Comparison of ENCODE assay signal across 13 cellular contexts in genomic region chr10:24519950-24520349, GRCh38.
A peak's percentile ranks its signal among the peaks of the same experiment; 100 is the strongest.
DNase-seq lines count a peak whose midpoint lies in the region; ATAC-seq and TF ChIP-seq lines count a peak whose summit lies in the region.
"Had no signal": no experiment of that assay in that cellular context is flagged by ENCODE, and none has a peak within 500 bp of the region (broad histone marks: within the 10 kb centered on the region; RNA-seq: fewer than 3 reads in every experiment).

No MANE protein-coding gene starts in this region.

- H3K36me3 Mint-ChIP-seq in T-cell, result no peaks in the 10 kb centered on the region
- H3K36me3 Mint-ChIP-seq: naive B cell had no signal

- DNase-seq in T-cell (peak in 32 of 34 experiments; percentile 3 to 70 (median 48)), EL (no peak)
- peak; percentile 12 for DNase-seq in activated naive CD4-positive, alpha-beta T cell treated with Interleukin-2 at 50 U/mL for 16 hours
- peak; percentile 5 to 11 for DNase-seq in stimulated activated CD4-positive, alpha-beta T cell treated with anti-CD3 and anti-CD28 coated beads, Interleukin-15, amount 100 ng/mL, for 48 hours (ENCODE audit: low read depth in 2 of 2)
- DNase-seq: caudate nucleus, DMS53, KG1, naive B cell, NCI-H774 had no signal

- no peak for TF ChIP-seq POLR2A in GM18505 (IDR thresholded peaks at IDR 0.05; ENCODE audit: borderline replicate concordance, extremely low read depth, insufficient read depth, insufficient read length)

- peaks cover 12 to 14% (median 13%) of the 10 kb centered on the region in 3 donors for H3K4me1 Mint-ChIP-seq in T-cell

- POLR2A ChIA-PET in T-cell (lab: Charles Lee), result interaction anchor here (0.5 to 0.7 kb wide), 2 partner anchors 103 to 1481 kb away, joined by 3 to 5 read pairs; no protein-coding TSS in a partner anchor

- no peaks in the 10 kb centered on the region for H3K9me3 Mint-ChIP-seq in T-cell

- ATAC-seq in GM19351 (IDR thresholded peaks at IDR 0.05; ENCODE audit: unreplicated experiment) (peak; percentile 44), T-cell (replicated peaks in 1 of 4) (peak; percentile 46 to 95 (median 61)), GM21717 (IDR thresholded peaks at IDR 0.05; ENCODE audit: unreplicated experiment) (no peak), HG03469 (IDR thresholded peaks at IDR 0.05; ENCODE audit: unreplicated experiment) (no peak), GM18505 (IDR thresholded peaks at IDR 0.05; ENCODE audit: unreplicated experiment) (no peak)

- H3K27ac Mint-ChIP-seq in T-cell, result no peak overlapping the region
- H3K27ac Mint-ChIP-seq: naive B cell had no signal

- CTCF ChIA-PET in T-cell (lab: Charles Lee), result interaction anchor here (0.5 to 1.9 kb wide), 2 partner anchors 102 kb away, joined by 3 to 6 read pairs; no protein-coding TSS in a partner anchor

- peak overlapping the region; percentile 62 to 76 (median 69) for H3K4me3 Mint-ChIP-seq in T-cell
- H3K4me3 Mint-ChIP-seq: naive B cell had no signal

- H3K27me3 Mint-ChIP-seq in T-cell, result peaks cover 2 to 3% of the 10 kb centered on the region in 2 donors

Comparison
In these comparisons a context has a peak if more than half of its experiments do, and no peak if none do; other contexts are left out.
1. ATAC-seq: peak in GM19351 (single experiment) and T-cell (4 of 4); none in GM21717 (single experiment), HG03469 (single experiment) and GM18505 (single experiment).